In the genomic region with DNA sequence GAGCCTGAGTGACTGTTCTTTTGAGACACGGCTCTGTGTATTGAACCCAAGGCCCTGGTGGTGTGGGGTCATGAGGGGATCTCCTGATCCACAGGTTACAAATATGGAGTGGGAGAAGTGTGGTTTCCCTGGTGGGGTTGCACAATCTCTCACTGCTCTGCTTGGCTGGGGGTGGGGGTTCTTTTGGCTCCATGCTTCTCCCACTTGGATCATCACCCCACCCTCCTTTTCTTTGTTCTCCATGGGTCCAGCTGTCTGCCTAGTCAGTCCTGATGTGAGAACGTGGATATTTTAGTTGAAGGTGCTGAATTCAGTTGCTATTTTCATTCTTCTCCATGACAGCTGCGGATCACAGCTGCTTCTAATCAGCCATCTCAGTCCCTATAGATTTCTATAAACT, we compare ENCODE assay signal across 14 cellular contexts.
"Had no signal": no experiment of that assay in that cellular context is flagged by ENCODE, and none has a peak within 500 bp of the region (broad histone marks: within the 10 kb centered on the region; RNA-seq: fewer than 3 reads in every experiment).

No MANE protein-coding gene starts in this region.

- H3K36me3 ChIP-seq: neural progenitor cell had no signal

- H3K27ac ChIP-seq: body of pancreas, dorsolateral prefrontal cortex, heart left ventricle, neural progenitor cell, parathyroid adenoma, transverse colon had no signal

- H3K4me3 ChIP-seq: body of pancreas, dorsolateral prefrontal cortex, heart left ventricle, neural progenitor cell, transverse colon had no signal

- H3K4me1 ChIP-seq: neural progenitor cell, parathyroid adenoma, transverse colon had no signal

- H3K27me3 ChIP-seq: body of pancreas, dorsolateral prefrontal cortex, heart left ventricle, neural progenitor cell, transverse colon had no signal

- H3K9ac ChIP-seq: neural progenitor cell, parathyroid adenoma had no signal

- ATAC-seq: body of pancreas; left ventricle myocardium superior; stimulated activated effector memory CD8-positive, alpha-beta T cell treated with anti-CD3 and anti-CD28 coated beads, Interleukin-12 subunit alpha, Interleukin-12 subunit beta, amount 100 ng/mL, for 72 hours had no signal

- H2AFZ ChIP-seq: neural progenitor cell, parathyroid adenoma had no signal

- DNase-seq: activated CD4-positive, alpha-beta T cell treated with anti-CD3 and anti-CD28 coated beads for 4 hours; activated naive CD4-positive, alpha-beta T cell treated with anti-CD3 and anti-CD28 coated beads for 36 hours; dorsolateral prefrontal cortex; foreskin melanocyte; heart left ventricle; kidney; left ventricle myocardium superior; retina; small intestine; transverse colon had no signal

- H3K4me2 ChIP-seq: neural progenitor cell had no signal
